Comparison of ENCODE assay signal across 9 cellular contexts in genomic region chr10:123301077-123301875, GRCh38.
A peak's percentile ranks its signal among the peaks of the same experiment; 100 is the strongest.
DNase-seq lines count a peak whose midpoint lies in the region; ATAC-seq and TF ChIP-seq lines count a peak whose summit lies in the region.
"Had no signal": no experiment of that assay in that cellular context is flagged by ENCODE, and none has a peak within 500 bp of the region (broad histone marks: within the 10 kb centered on the region; RNA-seq: fewer than 3 reads in every experiment).

No MANE protein-coding gene starts in this region.

- H3K4me2 ChIP-seq in PC-3 (ENCODE audit: low read length) = no peak overlapping the region

- H3K79me2 ChIP-seq in PC-3 (ENCODE audit: low read length) = no peaks in the 10 kb centered on the region

- H3K9ac ChIP-seq in PC-3 (ENCODE audit: low read length) = no peak overlapping the region

- H3K9me3 ChIP-seq in PC-3 (ENCODE audit: low read length) (no peaks in the 10 kb centered on the region), tibial nerve (peaks cover 0 to 5% (median 2%) of the 10 kb centered on the region in 4 donors)

- no peak overlapping the region for H3K27ac ChIP-seq in PC-3 (ENCODE audit: low read length)
- peak overlapping the region in 1 of 4 donors; percentile 4 for H3K27ac ChIP-seq in tibial nerve

- H3F3A ChIP-seq in PC-3 (ENCODE audit: low read length, unreplicated experiment) = no peaks in the 10 kb centered on the region

- H3K4me3 ChIP-seq in PC-3 (ENCODE audit: low read length) = no peak overlapping the region
- H3K4me3 ChIP-seq in fibroblast of the aortic adventitia (ENCODE audit: low read depth, low read length) = no peak overlapping the region
- H3K4me3 ChIP-seq in tibial nerve = no peak overlapping the region

- CTCF ChIA-PET in PC-3 (lab: Charles Lee) = no interaction called here

- no peak overlapping the region for H2AFZ ChIP-seq in PC-3 (ENCODE audit: low read length)

- TF ChIP-seq POLR2A in tibial nerve (IDR thresholded peaks at IDR 0.05) = no peak

- H3K27me3 ChIP-seq in PC-3 (ENCODE audit: low read length) (no peaks in the 10 kb centered on the region), tibial nerve (no peaks in the 10 kb centered on the region)

- no peak for TF ChIP-seq EP300 in tibial nerve (IDR thresholded peaks at IDR 0.05)

- TF ChIP-seq CTCF in PC-3 (conservative IDR thresholded peaks at IDR 0.05; ENCODE audit: low read depth, low read length) = no peak
- peak; percentile 23 for TF ChIP-seq CTCF in fibroblast of the aortic adventitia (IDR thresholded peaks at IDR 0.05; ENCODE audit: insufficient read depth, low read length)
- TF ChIP-seq CTCF in tibial nerve (IDR thresholded peaks at IDR 0.05) = no peak

- H3K4me1 ChIP-seq in PC-3 (ENCODE audit: insufficient read depth, low read length) (no peaks in the 10 kb centered on the region; the same call in 1 of the 2 replicates), tibial nerve (no peaks in the 10 kb centered on the region)

- H3K36me3 ChIP-seq in PC-3 (ENCODE audit: low read depth, low read length) = no peaks in the 10 kb centered on the region
- no peaks in the 10 kb centered on the region for H3K36me3 ChIP-seq in tibial nerve

- H3K9me2 ChIP-seq in PC-3 (replicated peaks; ENCODE audit: low read length) = no peaks in the 10 kb centered on the region

- H4K20me1 ChIP-seq in PC-3 (ENCODE audit: low read length) = no peaks in the 10 kb centered on the region

- 24 to 31% methylated on average over 10 of the region's 10 CpGs for WGBS in tibial nerve, 2 donors

- no TSS peak for BruUV-seq in PC-3 (replicated peaks; lab: Mats Ljungman, UMichigan)

- POLR2A ChIA-PET in PC-3 (lab: Charles Lee; ENCODE audit: unreplicated experiment) = interaction anchor here (0.7 kb wide), 1 partner anchor 147 kb away, joined by 6 read pairs; the partner anchor contains the start of gene BUB3

- peak; percentile 45 for DNase-seq in H4 (ENCODE audit: low spot score)
- peak; percentile 60 for DNase-seq in PC-3
- DNase-seq in fibroblast of the aortic adventitia (ENCODE audit: low read depth) = peak; percentile 76
- DNase-seq in renal cortical epithelial cell (ENCODE audit: low read depth) = peak; percentile 30
- DNase-seq in stimulated activated naive CD4-positive, alpha-beta T cell (lab: John Stamatoyannopoulos, UW) = no peak
- no peak for DNase-seq in tibial nerve (ENCODE audit: low spot score in 2 of 2)
- DNase-seq in activated T-cell treated with anti-CD3 and anti-CD28 coated beads, Interleukin-2, amount 50 U/mL, for 1 hour = no peak
- DNase-seq: activated naive CD8-positive, alpha-beta T cell treated with anti-CD3 and anti-CD28 coated beads, Interleukin-2, amount 50 U/mL, for 24 hours had no signal

- intact Hi-C loops in PC-3 (cut with micrococcal nuclease) = no loop called here

- peak; percentile 88 for ATAC-seq in PC-3
- ATAC-seq in activated CD4-positive, CD25-positive, alpha-beta regulatory T cell treated with anti-CD3 and anti-CD28 coated beads, Interleukin-2, amount 50 U/mL, for 24 hours = no peak
- ATAC-seq: activated naive CD8-positive, alpha-beta T cell treated with anti-CD3 and anti-CD28 coated beads, Interleukin-2, amount 50 U/mL, for 24 hours had no signal

Comparison
In these comparisons a context has a peak if more than half of its experiments do, and no peak if none do; other contexts are left out.
1. DNase-seq: peak in H4 (single experiment), PC-3 (single experiment), fibroblast of the aortic adventitia (single experiment) and renal cortical epithelial cell (single experiment); none in stimulated activated naive CD4-positive, alpha-beta T cell (0 of 6), tibial nerve (0 of 2) and activated T-cell treated with anti-CD3 and anti-CD28 coated beads, Interleukin-2, amount 50 U/mL, for 1 hour (single experiment).